Comparison of ENCODE assay signal across 10 cellular contexts in the genomic region with DNA sequence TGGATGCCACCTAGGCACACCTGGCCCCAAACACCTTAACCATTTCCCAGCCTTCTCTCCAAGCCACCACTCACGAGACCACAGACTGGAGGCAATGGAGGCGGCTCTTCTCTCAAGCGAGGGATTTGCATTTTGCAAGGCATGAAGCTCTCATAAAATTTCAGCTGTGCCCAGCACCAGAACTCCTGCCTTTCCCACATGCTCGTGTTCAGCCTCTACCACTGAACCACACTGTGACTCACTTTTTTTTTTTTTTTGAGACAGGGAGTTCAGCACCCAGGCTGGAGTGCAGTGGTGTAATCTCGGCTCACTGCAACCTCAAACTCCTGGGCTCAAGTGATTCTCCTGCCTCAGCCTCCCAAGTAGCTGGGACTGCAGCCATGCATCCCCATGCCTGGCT. TPM values are rescaled to one million over a fixed set of nuclear protein-coding genes. Genes with fewer than 3 reads are reported as not detected.
DNase-seq lines count a peak whose midpoint lies in the region; ATAC-seq, FAIRE-seq and TF ChIP-seq lines count a peak whose summit lies in the region.
"Had no signal": no experiment of that assay in that cellular context is flagged by ENCODE, and none has a peak within 500 bp of the region (broad histone marks: within the 10 kb centered on the region; RNA-seq: fewer than 3 reads in every experiment).

No MANE protein-coding gene starts in this region.

- peak; percentile 18 for FAIRE-seq in RCC 7860 (lab: Jason Lieb, UNC)

- no peaks in the 10 kb centered on the region for H3K27me3 ChIP-seq in DND-41 (ENCODE audit: insufficient read depth, low read length, poor library complexity)
- H3K27me3 ChIP-seq: gastroesophageal sphincter had no signal

- peaks cover 22% of the 10 kb centered on the region for H3K4me1 ChIP-seq in DND-41 (ENCODE audit: insufficient read depth, low read length)
- H3K4me1 ChIP-seq: gastroesophageal sphincter had no signal

- peak overlapping the region; percentile 36; the same call in 1 of the 2 replicates for H3K27ac ChIP-seq in DND-41 (ENCODE audit: low read length)
- H3K27ac ChIP-seq: gastroesophageal sphincter had no signal

- ATAC-seq in DND-41 (ENCODE audit: insufficient read depth, low read depth), result no peak
- ATAC-seq in HG02884 (IDR thresholded peaks at IDR 0.05; ENCODE audit: unreplicated experiment), result no peak
- no peak for ATAC-seq in Right ventricle myocardium superior (ENCODE audit: poor library complexity)
- ATAC-seq: gastroesophageal sphincter, right cardiac atrium had no signal

- no peak overlapping the region for H2AFZ ChIP-seq in DND-41 (ENCODE audit: low read depth, low read length)

- no peaks in the 10 kb centered on the region for H3K9me3 ChIP-seq in DND-41 (ENCODE audit: insufficient read depth, low read length, severe bottlenecking)
- H3K9me3 ChIP-seq: gastroesophageal sphincter had no signal

- no peak overlapping the region for H3K4me2 ChIP-seq in DND-41 (ENCODE audit: insufficient read depth, low read length)

- no peak for DNase-seq in DND-41
- peak; percentile 6 for DNase-seq in RCC 7860 (ENCODE audit: low spot score)
- peak; percentile 40 for DNase-seq in glomerular visceral epithelial cell (ENCODE audit: extremely low spot score)
- DNase-seq in Right ventricle myocardium superior, result no peak
- no peak for DNase-seq in amygdala (lab: John Stamatoyannopoulos, UW)
- DNase-seq: NCI-H446 treated with DMSO at 0.1 percent for 48 hours had no signal

- peaks cover 34% of the 10 kb centered on the region for H3K36me3 ChIP-seq in DND-41 (ENCODE audit: insufficient read depth, low read length)
- H3K36me3 ChIP-seq: gastroesophageal sphincter had no signal

- no peak for TF ChIP-seq CTCF in DND-41 (IDR thresholded peaks at IDR 0.05; ENCODE audit: borderline replicate concordance, extremely low read depth, low read length, poor library complexity, severe bottlenecking)

- no peaks in the 10 kb centered on the region for H3K79me2 ChIP-seq in DND-41 (ENCODE audit: insufficient read depth, low read length)

- H4K20me1 ChIP-seq in DND-41 (ENCODE audit: insufficient read depth, low read length), result no peaks in the 10 kb centered on the region

- no peak overlapping the region for H3K9ac ChIP-seq in DND-41 (ENCODE audit: low read depth, low read length)

- H3K4me3 ChIP-seq in DND-41 (ENCODE audit: low read depth in 1 of 2, low read length in 2 of 2), result no peak overlapping the region
- H3K4me3 ChIP-seq: gastroesophageal sphincter had no signal

- intact Hi-C loops in Right ventricle myocardium superior (cut with DNase I), result no loop called here

RNA-seq across cellular contexts. Expression of a gene that starts 10.6 kb away (rescaled TPM):
- total RNA-seq in Right ventricle myocardium superior, result 1.8 TPM

RNA-seq across cellular contexts. Expression of a gene that starts 18.4 kb away (rescaled TPM):
- total RNA-seq in Right ventricle myocardium superior, result 0.81 TPM

RNA-seq across cellular contexts. Expression of a gene that starts 18.5 kb away (rescaled TPM):
- 20.0 TPM for total RNA-seq in Right ventricle myocardium superior

RNA-seq across cellular contexts. Expression of a gene that starts 50.7 kb away (rescaled TPM):
- total RNA-seq in Right ventricle myocardium superior, result 3.1 TPM
- total RNA-seq: lung microvascular endothelial cell had no signal

Comparison
In these comparisons a context has a peak if more than half of its experiments do, and no peak if none do; other contexts are left out.
1. DNase-seq: peak in RCC 7860 (single experiment) and glomerular visceral epithelial cell (single experiment); none in DND-41 (single experiment), Right ventricle myocardium superior (single experiment) and amygdala (0 of 56).